Comparison of ENCODE assay signal across 9 cellular contexts in genomic region chr9:4987996-4988421, GRCh38.
DNase-seq lines count a peak whose midpoint lies in the region; ATAC-seq and TF ChIP-seq lines count a peak whose summit lies in the region.
"Had no signal": no experiment of that assay in that cellular context is flagged by ENCODE, and none has a peak within 500 bp of the region (broad histone marks: within the 10 kb centered on the region; RNA-seq: fewer than 3 reads in every experiment).

No MANE protein-coding gene starts in this region.

- TF ChIP-seq CTCF in astrocyte of the spinal cord (IDR thresholded peaks at IDR 0.05; ENCODE audit: low read depth, low read length) = peak; percentile 76

- in situ Hi-C loops in astrocyte of the spinal cord (cut with HindIII; ENCODE audit: low sequenced_read_pairs) = no loop called here

- DNase-seq in NCI-H1417 (lab: John Stamatoyannopoulos, UW) (peak; percentile 41 to 75 (median 45)), NCI-H1417 treated with DMSO at 0.1 percent for 48 hours (lab: John Stamatoyannopoulos, UW) (no peak), NCI-H1092 treated with DMSO at 0.1 percent for 48 hours (lab: John Stamatoyannopoulos, UW) (peak; percentile 81), SW480 (ENCODE audit: low spot score) (peak; percentile 65), astrocyte of the spinal cord (ENCODE audit: low read depth, low spot score) (peak; percentile 78), kidney glomerular epithelial cell (lab: John Stamatoyannopoulos, UW) (peak; percentile 74)
- DNase-seq in stimulated activated CD8-positive, alpha-beta memory T cell treated with anti-CD3 and anti-CD28 coated beads, Interleukin-12 subunit alpha, Interleukin-12 subunit beta, amount 100 ng/mL, for 1 hour (ENCODE audit: low read depth) = peak; percentile 45

- H3K4me3 ChIP-seq in astrocyte of the spinal cord (ENCODE audit: low read depth, low read length) = peak overlapping the region; percentile 17
- H3K4me3 ChIP-seq: BLaER1 had no signal

- ATAC-seq in GM19351 (IDR thresholded peaks at IDR 0.05; ENCODE audit: unreplicated experiment) = no peak
